ENCODE assay signal across 11 cellular contexts in genomic region chr10:132184816-132185593, GRCh38. TPM values are rescaled to one million over a fixed set of nuclear protein-coding genes. Genes with fewer than 3 reads are reported as not detected.
A peak's percentile ranks its signal among the peaks of the same experiment; 100 is the strongest.
DNase-seq lines count a peak whose midpoint lies in the region; ATAC-seq and TF ChIP-seq lines count a peak whose summit lies in the region.
"Had no signal": no experiment of that assay in that cellular context is flagged by ENCODE, and none has a peak within 500 bp of the region (broad histone marks: within the 10 kb centered on the region; RNA-seq: fewer than 3 reads in every experiment).

No MANE protein-coding gene starts in this region.

- WGBS in esophagus muscularis mucosa = 50% methylated on average over 35 of the region's 35 CpGs

- H3K27ac ChIP-seq in esophagus muscularis mucosa (replicated peaks in 1 of 4) = no peak overlapping the region
- H3K27ac ChIP-seq: KMS-11 had no signal

- TF ChIP-seq POLR2A in esophagus muscularis mucosa (IDR thresholded peaks at IDR 0.05; ENCODE audit: low read depth) = no peak

- no peak for DNase-seq in activated T-cell treated with anti-CD3 and anti-CD28 coated beads, Interleukin-2, amount 50 U/mL, for 4 hours
- DNase-seq in activated T-cell treated with anti-CD3 and anti-CD28 coated beads for 4 hours = no peak
- DNase-seq in NCI-H146 treated with DMSO at 0.1 percent for 48 hours (lab: John Stamatoyannopoulos, UW; ENCODE audit: unreplicated experiment) = peak; percentile 63
- no peak for DNase-seq in esophagus muscularis mucosa (ENCODE audit: extremely low spot score)
- no peak for DNase-seq in progenitor cell of endocrine pancreas (ENCODE audit: low spot score, unreplicated experiment)
- no peak for DNase-seq in GM10266 (ENCODE audit: extremely low spot score)
- no peak for DNase-seq in SIG-M5 (lab: John Stamatoyannopoulos, UW)
- DNase-seq in NCI-H1048 (lab: John Stamatoyannopoulos, UW) = no peak
- DNase-seq: DND-41, NCI-H1930 had no signal

- H3K36me3 ChIP-seq in esophagus muscularis mucosa = no peaks in the 10 kb centered on the region

- peak overlapping the region; percentile 40 for H3K4me3 Mint-ChIP-seq in activated T-cell treated with anti-CD3 and anti-CD28 coated beads, Interleukin-2, amount 50 U/mL, for 4 hours
- H3K4me3 Mint-ChIP-seq in progenitor cell of endocrine pancreas (ENCODE audit: low read depth) = peak overlapping the region; percentile 15

- H3K4me1 ChIP-seq in esophagus muscularis mucosa = peaks cover 21 to 34% (median 30%) of the 10 kb centered on the region in 4 donors

- no peaks in the 10 kb centered on the region for H3K9me3 Mint-ChIP-seq in activated T-cell treated with anti-CD3 and anti-CD28 coated beads, Interleukin-2, amount 50 U/mL, for 4 hours
- no peaks in the 10 kb centered on the region for H3K9me3 Mint-ChIP-seq in progenitor cell of endocrine pancreas (ENCODE audit: low read depth)

- TF ChIP-seq EP300 in esophagus muscularis mucosa (IDR thresholded peaks at IDR 0.05) = no peak

- TF ChIP-seq CTCF in esophagus muscularis mucosa (IDR thresholded peaks at IDR 0.05) (no peak), progenitor cell of endocrine pancreas (IDR thresholded peaks at IDR 0.05; ENCODE audit: unreplicated experiment) (no peak), GM10266 (IDR thresholded peaks at IDR 0.05; ENCODE audit: control insufficient read depth, insufficient read depth, low read depth, missing control alignments) (no peak)

- no peaks in the 10 kb centered on the region for H3K36me3 Mint-ChIP-seq in activated T-cell treated with anti-CD3 and anti-CD28 coated beads, Interleukin-2, amount 50 U/mL, for 4 hours (ENCODE audit: insufficient read depth)
- peaks cover 5% of the 10 kb centered on the region for H3K36me3 Mint-ChIP-seq in progenitor cell of endocrine pancreas (ENCODE audit: insufficient read depth)

- ATAC-seq in activated T-cell treated with anti-CD3 and anti-CD28 coated beads, Interleukin-2, amount 50 U/mL, for 4 hours = peak in 1 of 2 donors; percentile 3

- H3K27me3 Mint-ChIP-seq in activated T-cell treated with anti-CD3 and anti-CD28 coated beads, Interleukin-2, amount 50 U/mL, for 4 hours (ENCODE audit: low read depth) = peaks cover 36% of the 10 kb centered on the region
- H3K27me3 Mint-ChIP-seq in progenitor cell of endocrine pancreas = peaks cover 67% of the 10 kb centered on the region

- H3K27me3 ChIP-seq in esophagus muscularis mucosa = peaks cover 9 to 69% (median 33%) of the 10 kb centered on the region in 4 donors

- peak overlapping the region in 3 of 4 donors; percentile 42 to 50 (median 48) for H3K4me3 ChIP-seq in esophagus muscularis mucosa

- no peak overlapping the region for H3K27ac Mint-ChIP-seq in progenitor cell of endocrine pancreas

- intact Hi-C loops in esophagus muscularis mucosa (cut with DNase I) = no loop called here

- peaks cover 7% of the 10 kb centered on the region for H3K4me1 Mint-ChIP-seq in activated T-cell treated with anti-CD3 and anti-CD28 coated beads, Interleukin-2, amount 50 U/mL, for 4 hours (ENCODE audit: low read depth)
- H3K4me1 Mint-ChIP-seq in progenitor cell of endocrine pancreas (ENCODE audit: low read depth) = peaks cover 5% of the 10 kb centered on the region

- no peaks in the 10 kb centered on the region for H3K9me3 ChIP-seq in esophagus muscularis mucosa

RNA-seq across cellular contexts. Expression of gene DPYSL4, which starts 1.7 kb away (rescaled TPM):
- total RNA-seq in activated T-cell treated with anti-CD3 and anti-CD28 coated beads, Interleukin-2, amount 50 U/mL, for 4 hours = 1 to 10 TPM; 1.6 to 6.3 (median 3.4) TPM
- total RNA-seq in esophagus muscularis mucosa (1 to 10 TPM in 3 of 4 donors, under 1 TPM in 1; 0.42 to 4.5 (median 1.9) TPM), progenitor cell of endocrine pancreas (54.6 and 55.9 TPM in 2 replicates)
